Comparison of ENCODE assay signal across 11 cellular contexts in genomic region chr20:38680492-38681118, GRCh38. TPM values are rescaled to one million over a fixed set of nuclear protein-coding genes. Genes with fewer than 3 reads are reported as not detected.
DNase-seq lines count a peak whose midpoint lies in the region; ATAC-seq and TF ChIP-seq lines count a peak whose summit lies in the region.
"Had no signal": no experiment of that assay in that cellular context is flagged by ENCODE, and none has a peak within 500 bp of the region (broad histone marks: within the 10 kb centered on the region; RNA-seq: fewer than 3 reads in every experiment).

No MANE protein-coding gene starts in this region.

- peaks cover 14% of the 10 kb centered on the region for H3K27me3 ChIP-seq in adipocyte (replicated peaks; ENCODE audit: control insufficient read depth, insufficient read depth, low read length)
- H3K27me3 ChIP-seq in mesenchymal stem cell (ENCODE audit: control insufficient read depth in 1 of 2, insufficient read depth in 1 of 2, low read length in 2 of 2) = peaks cover 16 to 33% of the 10 kb centered on the region in 2 experiments
- peaks cover 53% of the 10 kb centered on the region for H3K27me3 ChIP-seq in gastroesophageal sphincter

- no peak overlapping the region for H2BK15ac ChIP-seq in mesenchymal stem cell (ENCODE audit: low read depth, poor library complexity, severe bottlenecking)

- no peak overlapping the region for H3K4me2 ChIP-seq in mesenchymal stem cell (ENCODE audit: low read length, poor library complexity, severe bottlenecking)

- H3K27ac ChIP-seq in mesenchymal stem cell (ENCODE audit: low read length, poor library complexity, severe bottlenecking) (no peak overlapping the region), gastroesophageal sphincter (no peak overlapping the region)

- H2BK120ac ChIP-seq in mesenchymal stem cell (ENCODE audit: low read depth, low read length) = no peak overlapping the region

- no peak overlapping the region for H3K27ac Mint-ChIP-seq in activated T-helper 2 cell treated with anti-CD3 and anti-CD28 coated beads, Interferon-gamma antibody, Interleukin-2, Interleukin-4, amounts not matched to agents 10 μg/mL and 5 μg/mL and 100 μg/mL, durations not matched to agents 14 hours and 24 hours and 36 hours
- H3K27ac Mint-ChIP-seq: stimulated activated naive CD8-positive, alpha-beta T cell treated with anti-CD3 and anti-CD28 coated beads, Interleukin-15, Interleukin-2, amounts not matched to agents 100 ng/mL and 50 ng/mL, for 24 hours had no signal

- TF ChIP-seq CTCF in gastroesophageal sphincter (IDR thresholded peaks at IDR 0.05) = no peak

- H3K27me3 Mint-ChIP-seq in activated T-helper 2 cell treated with anti-CD3 and anti-CD28 coated beads, Interferon-gamma antibody, Interleukin-2, Interleukin-4, amounts not matched to agents 10 μg/mL and 5 μg/mL and 100 μg/mL, durations not matched to agents 14 hours and 24 hours and 36 hours (ENCODE audit: low read depth) = peaks cover 8% of the 10 kb centered on the region

- H3K9ac ChIP-seq in adipocyte (ENCODE audit: low read length) = no peak overlapping the region
- no peak overlapping the region for H3K9ac ChIP-seq in mesenchymal stem cell (ENCODE audit: low read length)

- ATAC-seq in gastroesophageal sphincter = no peak

- H2BK5ac ChIP-seq in mesenchymal stem cell (ENCODE audit: low read depth, low read length, poor library complexity, severe bottlenecking) = no peak overlapping the region

- TF ChIP-seq EP300 in gastroesophageal sphincter (IDR thresholded peaks at IDR 0.05) = no peak

- no peak overlapping the region for H4K8ac ChIP-seq in mesenchymal stem cell (ENCODE audit: low read length)

- DNase-seq in EL (peak; percentile 28), LoVo (ENCODE audit: low spot score) (peak; percentile 41), adipocyte (ENCODE audit: low read depth) (peak; percentile 49), mesenchymal stem cell (peak; percentile 51), NCI-H2171 (lab: John Stamatoyannopoulos, UW) (no peak), NCI-H69 (lab: John Stamatoyannopoulos, UW) (no peak)
- no peak for DNase-seq in activated T-helper 2 cell treated with anti-CD3 and anti-CD28 coated beads, Interferon-gamma antibody, Interleukin-2, Interleukin-4, amounts not matched to agents 10 μg/mL and 5 μg/mL and 100 μg/mL, durations not matched to agents 14 hours and 24 hours and 36 hours (ENCODE audit: low spot score)
- DNase-seq: NCI-H146 had no signal

- WGBS in mesenchymal stem cell = 35% methylated on average over 6 of the region's 6 CpGs
- WGBS in gastroesophageal sphincter (ENCODE audit: low coverage in 1 of 2), 2 donors = 41 to 43% methylated on average over 5 to 6 of the region's 6 CpGs

- no peak overlapping the region for H3K14ac ChIP-seq in mesenchymal stem cell (ENCODE audit: low read length in 2 of 2)

- no peak overlapping the region for H2AFZ ChIP-seq in mesenchymal stem cell (ENCODE audit: low read depth, low read length)

- H2AK5ac ChIP-seq in mesenchymal stem cell (ENCODE audit: low read length, severe bottlenecking) = no peak overlapping the region

- H3K4me1 Mint-ChIP-seq in activated T-helper 2 cell treated with anti-CD3 and anti-CD28 coated beads, Interferon-gamma antibody, Interleukin-2, Interleukin-4, amounts not matched to agents 10 μg/mL and 5 μg/mL and 100 μg/mL, durations not matched to agents 14 hours and 24 hours and 36 hours (ENCODE audit: low read depth) = no peaks in the 10 kb centered on the region

- intact Hi-C loops in activated T-helper 2 cell treated with anti-CD3 and anti-CD28 coated beads, Interferon-gamma antibody, Interleukin-2, Interleukin-4, amounts not matched to agents 10 μg/mL and 5 μg/mL and 100 μg/mL, durations not matched to agents 14 hours and 24 hours and 36 hours (cut with micrococcal nuclease) = no loop called here

- H3K23ac ChIP-seq in mesenchymal stem cell (ENCODE audit: low read length in 2 of 2) = no peak overlapping the region

- no peaks in the 10 kb centered on the region for H3K36me3 Mint-ChIP-seq in activated T-helper 2 cell treated with anti-CD3 and anti-CD28 coated beads, Interferon-gamma antibody, Interleukin-2, Interleukin-4, amounts not matched to agents 10 μg/mL and 5 μg/mL and 100 μg/mL, durations not matched to agents 14 hours and 24 hours and 36 hours (ENCODE audit: low read depth)

- no peak overlapping the region for H3K18ac ChIP-seq in mesenchymal stem cell (ENCODE audit: low read depth in 1 of 2, low read length in 2 of 2)

- no peaks in the 10 kb centered on the region for H3K9me3 ChIP-seq in adipocyte (ENCODE audit: control insufficient read depth, low read length)
- H3K9me3 ChIP-seq in mesenchymal stem cell (ENCODE audit: control insufficient read depth, low read length) = no peaks in the 10 kb centered on the region
- H3K9me3 ChIP-seq in gastroesophageal sphincter = no peaks in the 10 kb centered on the region

- no peak overlapping the region for H3K4ac ChIP-seq in mesenchymal stem cell (ENCODE audit: low read depth in 1 of 2, low read length in 2 of 2)

- H3K4me3 ChIP-seq in adipocyte (ENCODE audit: low read length) (no peak overlapping the region), mesenchymal stem cell (ENCODE audit: insufficient read depth in 1 of 2, low read depth in 1 of 2, low read length in 2 of 2) (no peak overlapping the region), gastroesophageal sphincter (no peak overlapping the region)

- no peaks in the 10 kb centered on the region for H3K4me1 ChIP-seq in adipocyte (ENCODE audit: control insufficient read depth, insufficient read depth, low read length)
- no peaks in the 10 kb centered on the region for H3K4me1 ChIP-seq in mesenchymal stem cell (ENCODE audit: control insufficient read depth, insufficient read depth, low read depth, low read length)
- no peaks in the 10 kb centered on the region for H3K4me1 ChIP-seq in gastroesophageal sphincter

- TF ChIP-seq POLR2A in gastroesophageal sphincter (IDR thresholded peaks at IDR 0.05) = no peak

- no peak overlapping the region for H4K91ac ChIP-seq in mesenchymal stem cell (ENCODE audit: low read length)

- H3K4me3 Mint-ChIP-seq in activated T-helper 2 cell treated with anti-CD3 and anti-CD28 coated beads, Interferon-gamma antibody, Interleukin-2, Interleukin-4, amounts not matched to agents 10 μg/mL and 5 μg/mL and 100 μg/mL, durations not matched to agents 14 hours and 24 hours and 36 hours (ENCODE audit: low read depth) = no peak overlapping the region
- H3K4me3 Mint-ChIP-seq: stimulated activated naive CD8-positive, alpha-beta T cell treated with anti-CD3 and anti-CD28 coated beads, Interleukin-15, Interleukin-2, amounts not matched to agents 100 ng/mL and 50 ng/mL, for 24 hours had no signal

- H2BK12ac ChIP-seq in mesenchymal stem cell (ENCODE audit: low read length in 2 of 2) = no peak overlapping the region

- H3K36me3 ChIP-seq in adipocyte (ENCODE audit: control insufficient read depth, insufficient read depth, low read length, severe bottlenecking) (no peaks in the 10 kb centered on the region), mesenchymal stem cell (ENCODE audit: control insufficient read depth in 1 of 2, insufficient read depth in 2 of 2, low read depth in 1 of 2, low read length in 2 of 2) (no peaks in the 10 kb centered on the region), gastroesophageal sphincter (no peaks in the 10 kb centered on the region)

- no peaks in the 10 kb centered on the region for H3K9me3 Mint-ChIP-seq in activated T-helper 2 cell treated with anti-CD3 and anti-CD28 coated beads, Interferon-gamma antibody, Interleukin-2, Interleukin-4, amounts not matched to agents 10 μg/mL and 5 μg/mL and 100 μg/mL, durations not matched to agents 14 hours and 24 hours and 36 hours

- no peaks in the 10 kb centered on the region for H3K79me1 ChIP-seq in mesenchymal stem cell (replicated peaks; ENCODE audit: low read length, poor library complexity, severe bottlenecking)

RNA-seq across cellular contexts. Expression of gene SLC32A1, which starts 43.7 kb away (rescaled TPM):
- not detected for polyA plus RNA-seq in mesenchymal stem cell (2013, experiment 1 of 2)
- not detected for polyA plus RNA-seq in mesenchymal stem cell (2013, experiment 2 of 2)
- not detected for total RNA-seq in gastroesophageal sphincter
- total RNA-seq in activated T-helper 2 cell treated with anti-CD3 and anti-CD28 coated beads, Interferon-gamma antibody, Interleukin-2, Interleukin-4, amounts not matched to agents 10 μg/mL and 5 μg/mL and 100 μg/mL, durations not matched to agents 14 hours and 24 hours and 36 hours = not detected in 2 replicates
- polyA plus RNA-seq: adipose tissue had no signal

Comparison
In these comparisons a context has a peak if more than half of its experiments do, and no peak if none do; other contexts are left out.
1. DNase-seq: peak in EL (single experiment), LoVo (single experiment), adipocyte (single experiment) and mesenchymal stem cell (single experiment); none in NCI-H2171 (single experiment), NCI-H69 (single experiment) and activated T-helper 2 cell treated with anti-CD3 and anti-CD28 coated beads, Interferon-gamma antibody, Interleukin-2, Interleukin-4, amounts not matched to agents 10 μg/mL and 5 μg/mL and 100 μg/mL, durations not matched to agents 14 hours and 24 hours and 36 hours (single experiment).